In the genomic region with DNA sequence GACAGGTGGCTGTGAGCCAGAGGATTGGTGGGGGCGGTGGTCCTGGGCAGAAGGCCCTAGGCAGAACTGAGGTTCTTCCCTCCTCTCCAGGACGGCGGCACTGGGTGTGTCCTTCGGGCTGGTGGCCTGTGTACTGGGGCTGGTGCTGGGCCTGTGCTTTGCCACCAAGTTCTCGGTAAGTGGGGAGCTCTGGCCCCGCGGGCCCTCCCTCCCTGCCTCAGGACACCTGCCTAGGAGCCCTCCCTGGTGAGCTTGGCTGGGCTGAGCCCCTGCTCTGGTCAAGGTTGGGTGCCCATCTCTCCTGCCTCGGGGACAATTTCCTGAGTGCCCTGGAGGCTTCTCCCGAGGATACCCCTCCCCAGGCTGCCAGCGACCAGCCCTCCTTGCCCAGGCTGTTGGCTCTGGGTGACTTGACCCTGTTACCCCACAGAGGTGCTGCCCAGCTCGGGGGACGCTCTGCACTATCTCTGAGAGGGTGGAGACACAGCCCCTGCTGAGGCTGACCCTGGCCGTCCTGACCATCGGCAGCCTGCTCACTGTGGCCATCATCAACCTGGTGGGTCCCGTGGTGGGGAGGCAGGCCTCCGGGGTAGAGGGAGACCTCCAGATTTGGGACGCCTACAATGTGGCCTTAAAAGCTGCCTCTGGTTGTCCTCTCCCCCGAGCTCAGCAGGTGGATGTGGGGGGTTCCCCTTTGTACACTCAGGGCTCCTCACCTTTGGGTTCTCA, we compare ENCODE assay signal across 15 cellular contexts. TPM values are rescaled to one million over a fixed set of nuclear protein-coding genes. Genes with fewer than 3 reads are reported as not detected.
DNase-seq lines count a peak whose midpoint lies in the region; ATAC-seq, FAIRE-seq and TF ChIP-seq lines count a peak whose summit lies in the region.
"Had no signal": no experiment of that assay in that cellular context is flagged by ENCODE, and none has a peak within 500 bp of the region (broad histone marks: within the 10 kb centered on the region; RNA-seq: fewer than 3 reads in every experiment).

No MANE protein-coding gene starts in this region.

- H3K4ac ChIP-seq in trophoblast cell (ENCODE audit: low read depth, low read length): no peak overlapping the region

- H3K36me3 Mint-ChIP-seq in activated CD4-positive, alpha-beta T cell treated with anti-CD3 and anti-CD28 coated beads for 36 hours (ENCODE audit: low read depth): peaks cover 22% of the 10 kb centered on the region
- H3K36me3 Mint-ChIP-seq in chondrocyte (ENCODE audit: low read depth): peaks cover 4% of the 10 kb centered on the region

- FAIRE-seq in GM12891 (lab: Jason Lieb, UNC): no peak
- FAIRE-seq: A204.1, HTR-8/SVneo had no signal

- no peak overlapping the region for H3K18ac ChIP-seq in trophoblast cell (ENCODE audit: low read length)

- no peak overlapping the region for H3K4me3 Mint-ChIP-seq in activated CD4-positive, alpha-beta T cell treated with anti-CD3 and anti-CD28 coated beads for 36 hours
- H3K4me3 Mint-ChIP-seq in chondrocyte (ENCODE audit: unreplicated experiment): no peak overlapping the region
- H3K4me3 Mint-ChIP-seq: activated T-cell treated with anti-CD3 and anti-CD28 coated beads, Interleukin-2, amount 50 U/mL, for 72 hours; nephron had no signal

- in situ Hi-C loops in brain microvascular endothelial cell (cut with HindIII; ENCODE audit: low pct_ligation_motif_present, low sequenced_read_pairs): no loop called here

- no peak overlapping the region for H3K23ac ChIP-seq in trophoblast cell (ENCODE audit: low read length)

- no peaks in the 10 kb centered on the region for H3K9me3 Mint-ChIP-seq in activated CD4-positive, alpha-beta T cell treated with anti-CD3 and anti-CD28 coated beads for 36 hours (ENCODE audit: low read depth)
- no peaks in the 10 kb centered on the region for H3K9me3 Mint-ChIP-seq in chondrocyte (ENCODE audit: low read depth)
- H3K9me3 Mint-ChIP-seq: activated T-cell treated with anti-CD3 and anti-CD28 coated beads, Interleukin-2, amount 50 U/mL, for 72 hours; nephron had no signal

- no peak overlapping the region for H2BK120ac ChIP-seq in trophoblast cell (ENCODE audit: insufficient read depth, low read length, poor library complexity)

- no peak overlapping the region for H3K4me2 ChIP-seq in trophoblast cell (ENCODE audit: low read length)

- no peak overlapping the region for H3K27ac ChIP-seq in trophoblast cell (ENCODE audit: low read depth, low read length)
- no peak overlapping the region for H3K27ac ChIP-seq in brain microvascular endothelial cell
- H3K27ac ChIP-seq: breast epithelium, VCaP had no signal

- H2AK5ac ChIP-seq in trophoblast cell (ENCODE audit: low read length): no peak overlapping the region

- no peak overlapping the region for H3K14ac ChIP-seq in trophoblast cell (ENCODE audit: low read length)

- POLR2A ChIA-PET in activated CD4-positive, alpha-beta T cell treated with anti-CD3 and anti-CD28 coated beads for 36 hours (lab: Charles Lee): no interaction called here

- H4K8ac ChIP-seq in trophoblast cell (ENCODE audit: low read depth, low read length): no peak overlapping the region

- H3K27me3 ChIP-seq in trophoblast cell (ENCODE audit: insufficient read depth, low read length) (no peaks in the 10 kb centered on the region), brain microvascular endothelial cell (replicated peaks) (no peaks in the 10 kb centered on the region)
- H3K27me3 ChIP-seq: breast epithelium had no signal

- H3K4me1 ChIP-seq in trophoblast cell (ENCODE audit: control insufficient read depth in 1 of 2, insufficient read depth in 2 of 2, low read length in 2 of 2): peaks cover 11 to 21% of the 10 kb centered on the region in 2 experiments
- H3K4me1 ChIP-seq: breast epithelium had no signal

- ATAC-seq in activated CD4-positive, alpha-beta T cell treated with anti-CD3 and anti-CD28 coated beads for 36 hours: no peak

- no peaks in the 10 kb centered on the region for H3K27me3 Mint-ChIP-seq in activated CD4-positive, alpha-beta T cell treated with anti-CD3 and anti-CD28 coated beads for 36 hours
- H3K27me3 Mint-ChIP-seq in chondrocyte (ENCODE audit: low read depth): no peaks in the 10 kb centered on the region

- H2AFZ ChIP-seq in trophoblast cell (ENCODE audit: insufficient read depth, low read length, poor library complexity): no peak overlapping the region

- peaks cover 4 to 11% of the 10 kb centered on the region in 2 experiments for H3K36me3 ChIP-seq in trophoblast cell (ENCODE audit: control insufficient read depth in 1 of 2, insufficient read depth in 2 of 2, low read length in 2 of 2)
- H3K36me3 ChIP-seq in brain microvascular endothelial cell (replicated peaks): peaks cover 11% of the 10 kb centered on the region
- H3K36me3 ChIP-seq: breast epithelium had no signal

- no peak overlapping the region for H4K12ac ChIP-seq in trophoblast cell (ENCODE audit: low read depth, low read length)

- TF ChIP-seq CTCF in chondrocyte (IDR thresholded peaks at IDR 0.05): no peak
- TF ChIP-seq CTCF in brain microvascular endothelial cell (IDR thresholded peaks at IDR 0.05; ENCODE audit: low read depth, low read length, missing control alignments): no peak

- peak overlapping the region; percentile 37 for H4K91ac ChIP-seq in trophoblast cell (ENCODE audit: low read depth, low read length)

- H3K79me2 ChIP-seq in trophoblast cell (ENCODE audit: control insufficient read depth, insufficient read depth, low read length, poor library complexity): no peaks in the 10 kb centered on the region

- intact Hi-C loops in activated CD4-positive, alpha-beta T cell treated with anti-CD3 and anti-CD28 coated beads for 36 hours (cut with DNase I, micrococcal nuclease): no loop called here

- no CpG with 5 or more reads among the region's 18 CpGs for WGBS in trophoblast cell (ENCODE audit: extremely low coverage, insufficient coverage, insufficient read length)

- peak; percentile 4 for DNase-seq in activated CD4-positive, alpha-beta T cell treated with anti-CD3 and anti-CD28 coated beads for 36 hours
- DNase-seq in activated CD4-positive, alpha-beta T cell treated with anti-CD3 and anti-CD28 coated beads for 48 hours: no peak
- DNase-seq in GM12891 (ENCODE audit: insufficient read length, low spot score): peak; percentile 22
- DNase-seq in chondrocyte (ENCODE audit: low spot score): peak; percentile 87
- DNase-seq in trophoblast cell: no peak
- no peak for DNase-seq in HPDE6-E6E7 (ENCODE audit: extremely low spot score)
- no peak for DNase-seq in brain microvascular endothelial cell
- no peak for DNase-seq in NCI-H524 (lab: John Stamatoyannopoulos, UW)
- DNase-seq: activated T-cell treated with anti-CD3 and anti-CD28 coated beads, Interleukin-2, amount 50 U/mL, for 72 hours; COR-L47 had no signal

- H3K79me1 ChIP-seq in trophoblast cell (ENCODE audit: low read length): peaks cover 15% of the 10 kb centered on the region

- H3K27ac Mint-ChIP-seq in activated CD4-positive, alpha-beta T cell treated with anti-CD3 and anti-CD28 coated beads for 36 hours: no peak overlapping the region
- no peak overlapping the region for H3K27ac Mint-ChIP-seq in chondrocyte (ENCODE audit: unreplicated experiment)
- H3K27ac Mint-ChIP-seq: nephron had no signal

- H2BK5ac ChIP-seq in trophoblast cell (ENCODE audit: low read depth, low read length, poor library complexity): no peak overlapping the region

- H3K9ac ChIP-seq in trophoblast cell (ENCODE audit: low read length): no peak overlapping the region

- no peak for TF ChIP-seq POLR2A in GM12891 (IDR thresholded peaks at IDR 0.05; ENCODE audit: low read depth, low read length)

- peaks cover 3% of the 10 kb centered on the region for H3K9me3 ChIP-seq in trophoblast cell (ENCODE audit: insufficient read depth, low read depth, low read length)
- H3K9me3 ChIP-seq: breast epithelium had no signal

- H2BK12ac ChIP-seq in trophoblast cell (ENCODE audit: low read length): peak overlapping the region; percentile 5

- peaks cover 7% of the 10 kb centered on the region for H3K4me1 Mint-ChIP-seq in activated CD4-positive, alpha-beta T cell treated with anti-CD3 and anti-CD28 coated beads for 36 hours
- H3K4me1 Mint-ChIP-seq in chondrocyte (ENCODE audit: low read depth): peaks cover under 1% of the 10 kb centered on the region
- H3K4me1 Mint-ChIP-seq: nephron had no signal

- H3K4me3 ChIP-seq in trophoblast cell (ENCODE audit: low read depth, low read length) (no peak overlapping the region), brain microvascular endothelial cell (ENCODE audit: low read depth, low read length) (no peak overlapping the region)
- H3K4me3 ChIP-seq: breast epithelium had no signal

- CTCF ChIA-PET in activated CD4-positive, alpha-beta T cell treated with anti-CD3 and anti-CD28 coated beads for 36 hours (lab: Charles Lee): interaction anchor here (1.0 to 1.3 kb wide), 2 partner anchors 14 to 19 kb away, joined by 3 read pairs; no protein-coding TSS in a partner anchor

TF ChIP-seq in GM12891, 5 proteins besides CTCF, POLR2A, EP300 and RAD21:
- TF ChIP-seq PAX5 (IDR thresholded peaks at IDR 0.05; ENCODE audit: insufficient read depth, low read length, severe bottlenecking) (no peak), POU2F2 (IDR thresholded peaks at IDR 0.05; ENCODE audit: low read depth, low read length) (no peak), TAF1 (IDR thresholded peaks at IDR 0.05; ENCODE audit: low read depth, low read length) (no peak), SPI1 (IDR thresholded peaks at IDR 0.05; ENCODE audit: low read depth, low read length) (no peak), POLR2AphosphoS5 (IDR thresholded peaks at IDR 0.05; ENCODE audit: low read depth, low read length) (no peak)

RNA-seq across cellular contexts. Expression of gene ADCY7, which starts 42.0 kb away (rescaled TPM):
- total RNA-seq in activated CD4-positive, alpha-beta T cell treated with anti-CD3 and anti-CD28 coated beads for 36 hours: 10 to 100 TPM; 51.8 to 85.3 TPM
- 23.7 TPM for polyA plus RNA-seq in GM12891 (2012; ENCODE audit: low read depth, missing spikeins)
- total RNA-seq in chondrocyte: 8.8 to 11.8 TPM (median 9.1 TPM) in 3 replicates
- polyA plus RNA-seq in trophoblast cell (2013): 5.7 and 6.0 TPM in 2 replicates

Comparison
In these comparisons a context has a peak if more than half of its experiments do, and no peak if none do; other contexts are left out.
1. DNase-seq: peak in activated CD4-positive, alpha-beta T cell treated with anti-CD3 and anti-CD28 coated beads for 36 hours (single experiment), GM12891 (single experiment) and chondrocyte (single experiment); none in activated CD4-positive, alpha-beta T cell treated with anti-CD3 and anti-CD28 coated beads for 48 hours (single experiment), trophoblast cell (0 of 2), HPDE6-E6E7 (single experiment), brain microvascular endothelial cell (single experiment) and NCI-H524 (0 of 2).